In the genomic region with DNA sequence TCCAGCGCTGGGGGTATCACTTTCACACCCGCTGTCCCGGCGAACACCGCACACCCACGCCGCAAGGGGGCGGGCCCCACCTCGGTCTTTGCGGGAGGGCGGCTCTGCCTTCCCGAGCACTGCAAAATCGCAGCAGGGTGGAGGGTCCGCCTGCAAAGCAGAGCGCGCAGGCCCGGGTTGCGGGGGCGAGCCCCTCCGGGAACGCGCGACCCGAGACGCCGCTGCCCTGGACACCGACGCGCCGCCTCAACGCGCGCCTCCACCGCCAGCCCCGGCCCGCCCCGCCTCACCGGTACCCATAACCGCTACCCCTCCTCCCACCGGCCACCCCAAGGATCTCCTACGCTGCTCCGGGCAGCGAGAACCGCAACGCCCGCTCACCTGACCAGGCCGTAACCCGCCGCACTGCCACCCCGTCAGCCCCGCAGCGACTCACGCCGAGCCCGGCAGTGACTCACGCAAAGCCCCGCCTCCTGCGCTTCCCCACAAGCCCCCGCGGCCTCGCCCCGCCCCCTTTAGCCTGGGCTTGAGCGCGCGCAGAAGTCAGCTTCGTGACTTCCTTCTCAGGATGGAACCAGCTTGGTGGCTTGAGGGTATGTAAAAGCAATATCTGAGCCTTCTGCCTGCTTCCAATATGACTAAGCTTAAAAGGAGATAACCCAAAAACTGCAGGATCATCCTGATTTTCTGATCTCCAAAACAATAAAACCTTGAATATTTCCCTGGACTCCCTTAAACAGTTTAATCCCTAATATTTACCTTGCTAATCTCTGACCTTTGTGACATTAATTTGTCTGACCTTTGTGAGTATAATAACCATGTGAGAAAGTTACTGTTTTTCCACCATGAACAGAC, we compare ENCODE assay signal across 1 cellular context.
TF ChIP-seq lines count a peak whose summit lies in the region.

A gene with protein sequence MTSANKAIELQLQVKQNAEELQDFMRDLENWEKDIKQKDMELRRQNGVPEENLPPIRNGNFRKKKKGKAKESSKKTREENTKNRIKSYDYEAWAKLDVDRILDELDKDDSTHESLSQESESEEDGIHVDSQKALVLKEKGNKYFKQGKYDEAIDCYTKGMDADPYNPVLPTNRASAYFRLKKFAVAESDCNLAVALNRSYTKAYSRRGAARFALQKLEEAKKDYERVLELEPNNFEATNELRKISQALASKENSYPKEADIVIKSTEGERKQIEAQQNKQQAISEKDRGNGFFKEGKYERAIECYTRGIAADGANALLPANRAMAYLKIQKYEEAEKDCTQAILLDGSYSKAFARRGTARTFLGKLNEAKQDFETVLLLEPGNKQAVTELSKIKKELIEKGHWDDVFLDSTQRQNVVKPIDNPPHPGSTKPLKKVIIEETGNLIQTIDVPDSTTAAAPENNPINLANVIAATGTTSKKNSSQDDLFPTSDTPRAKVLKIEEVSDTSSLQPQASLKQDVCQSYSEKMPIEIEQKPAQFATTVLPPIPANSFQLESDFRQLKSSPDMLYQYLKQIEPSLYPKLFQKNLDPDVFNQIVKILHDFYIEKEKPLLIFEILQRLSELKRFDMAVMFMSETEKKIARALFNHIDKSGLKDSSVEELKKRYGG (minus strand): TSS at position 460 of the 855 bp plus-strand sequence. CDS start 3,190 bp downstream, outside the sequence.

TF ChIP-seq in SK-N-SH, 30 proteins besides CTCF, POLR2A, EP300 and RAD21 (continued from another document):
- TF ChIP-seq RCOR1 (IDR thresholded peaks at IDR 0.05; ENCODE audit: low read length) (no peak), MEF2A (IDR thresholded peaks at IDR 0.05; ENCODE audit: borderline replicate concordance, low read depth) (no peak)
- TF ChIP-seq, protein P1, sequence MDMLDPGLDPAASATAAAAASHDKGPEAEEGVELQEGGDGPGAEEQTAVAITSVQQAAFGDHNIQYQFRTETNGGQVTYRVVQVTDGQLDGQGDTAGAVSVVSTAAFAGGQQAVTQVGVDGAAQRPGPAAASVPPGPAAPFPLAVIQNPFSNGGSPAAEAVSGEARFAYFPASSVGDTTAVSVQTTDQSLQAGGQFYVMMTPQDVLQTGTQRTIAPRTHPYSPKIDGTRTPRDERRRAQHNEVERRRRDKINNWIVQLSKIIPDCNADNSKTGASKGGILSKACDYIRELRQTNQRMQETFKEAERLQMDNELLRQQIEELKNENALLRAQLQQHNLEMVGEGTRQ (IDR thresholded peaks at IDR 0.05; ENCODE audit: borderline replicate concordance, low read depth, low read length), result no peak
